In the genomic region with DNA sequence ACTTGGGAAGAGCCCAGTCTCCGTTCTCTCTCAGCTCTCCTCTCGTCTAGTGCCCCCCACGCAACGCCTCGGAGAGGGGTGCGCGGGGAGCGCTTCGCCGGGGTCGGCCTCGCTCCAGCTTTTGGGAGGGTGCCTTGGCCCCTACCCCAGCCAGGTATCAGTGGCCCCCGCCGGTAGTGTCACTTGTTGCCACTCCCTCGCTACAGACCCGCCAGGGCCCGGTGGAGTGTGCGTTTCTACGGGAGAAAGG, we compare ENCODE assay signal across 9 cellular contexts. TPM values are rescaled to one million over a fixed set of nuclear protein-coding genes. Genes with fewer than 3 reads are reported as not detected.
A peak's percentile ranks its signal among the peaks of the same experiment; 100 is the strongest.
DNase-seq lines count a peak whose midpoint lies in the region; TF ChIP-seq lines count a peak whose summit lies in the region.
"Had no signal": no experiment of that assay in that cellular context is flagged by ENCODE, and none has a peak within 500 bp of the region (broad histone marks: within the 10 kb centered on the region; RNA-seq: fewer than 3 reads in every experiment).

No MANE protein-coding gene starts in this region.

- peak overlapping the region; percentile 79 for H2AFZ ChIP-seq in GM23248

- H3K4me1 ChIP-seq in GM23248 (ENCODE audit: insufficient read depth) (peaks cover 43% of the 10 kb centered on the region), iPS-18a (ENCODE audit: control insufficient read depth, low read depth, low read length) (peaks cover 15% of the 10 kb centered on the region)

- peaks cover 7% of the 10 kb centered on the region; the same call in 1 of the 2 replicates for H4K20me1 ChIP-seq in GM23248 (ENCODE audit: insufficient read depth)

- no peaks in the 10 kb centered on the region for H3K9me2 ChIP-seq in GM23248 (ENCODE audit: insufficient read depth)

- H3K9me3 ChIP-seq in GM23248 (ENCODE audit: low read depth) (no peaks in the 10 kb centered on the region), iPS-18a (ENCODE audit: control insufficient read depth, low read depth, low read length) (no peaks in the 10 kb centered on the region)

- H3F3A ChIP-seq in GM23248 (ENCODE audit: insufficient read depth), result peaks cover 37% of the 10 kb centered on the region

- peaks cover 31% of the 10 kb centered on the region for H3K27me3 Mint-ChIP-seq in brain
- peaks cover 55% of the 10 kb centered on the region for H3K27me3 Mint-ChIP-seq in activated naive CD8-positive, alpha-beta T cell treated with anti-CD3 and anti-CD28 coated beads for 36 hours

- peaks cover 0 to 3% (median 0%) of the 10 kb centered on the region in 5 experiments for H3K9me3 Mint-ChIP-seq in brain
- no peaks in the 10 kb centered on the region for H3K9me3 Mint-ChIP-seq in activated naive CD8-positive, alpha-beta T cell treated with anti-CD3 and anti-CD28 coated beads for 36 hours
- H3K9me3 Mint-ChIP-seq: activated CD8-positive, alpha-beta T cell treated with anti-CD3 and anti-CD28 coated beads for 36 hours had no signal

- in situ Hi-C loops in GM23248 (cut with MboI), result loop anchor here (25.0 kb wide), 1 partner anchor 1760 kb away; no protein-coding TSS in a partner anchor

- 0 to 3% methylated on average over 10 to 18 of the region's 19 CpGs for WGBS in GM23248 (ENCODE audit: low coverage in 1 of 2, low lambda C conversion rate in 2 of 2, missing lambda C conversion rate in 2 of 2), 2 experiments

- H3K4me3 Mint-ChIP-seq in brain, result peak overlapping the region; percentile 88 to 95 (median 91)
- no peak overlapping the region for H3K4me3 Mint-ChIP-seq in activated naive CD8-positive, alpha-beta T cell treated with anti-CD3 and anti-CD28 coated beads for 36 hours
- H3K4me3 Mint-ChIP-seq: activated CD8-positive, alpha-beta T cell treated with anti-CD3 and anti-CD28 coated beads for 36 hours had no signal

- H3K27ac ChIP-seq in GM23248 (peak overlapping the region; percentile 83), iPS-18a (ENCODE audit: low read length) (no peak overlapping the region)

- H3K36me3 ChIP-seq in GM23248 (ENCODE audit: low read depth) (peaks cover 2% of the 10 kb centered on the region; the same call in 1 of the 2 replicates), iPS-18a (ENCODE audit: control insufficient read depth, low read depth, low read length) (no peaks in the 10 kb centered on the region)

- H3K4me2 ChIP-seq in GM23248 (ENCODE audit: unreplicated experiment), result peak overlapping the region; percentile 95

- peak overlapping the region; percentile 98 for H3K4me3 ChIP-seq in GM23248
- H3K4me3 ChIP-seq in iPS-18a (ENCODE audit: low read length), result peak overlapping the region; percentile 83
- peak overlapping the region; percentile 94 for H3K4me3 ChIP-seq in skeletal muscle cell (ENCODE audit: low read depth, low read length)

- TF ChIP-seq CTCF in brain (conservative IDR thresholded peaks at IDR 0.05), result no peak

- no peak for TF ChIP-seq POLR2A in erythroblast (IDR thresholded peaks at IDR 0.05; ENCODE audit: low read length)

- H3K27me3 ChIP-seq in GM23248 (replicated peaks; ENCODE audit: insufficient read depth) (no peaks in the 10 kb centered on the region), iPS-18a (ENCODE audit: control insufficient read depth, insufficient read depth, low read length) (peaks cover 75% of the 10 kb centered on the region)

- peaks cover 55% of the 10 kb centered on the region for H3K79me2 ChIP-seq in GM23248 (ENCODE audit: insufficient read depth)

- peaks cover 44% of the 10 kb centered on the region for H3K4me1 Mint-ChIP-seq in brain
- H3K4me1 Mint-ChIP-seq in activated naive CD8-positive, alpha-beta T cell treated with anti-CD3 and anti-CD28 coated beads for 36 hours, result no peaks in the 10 kb centered on the region

- DNase-seq in GM23248, result no peak
- DNase-seq in skeletal muscle cell (ENCODE audit: low read depth), result no peak
- DNase-seq in T-helper 9 cell, result no peak
- DNase-seq in kidney tubule cell (ENCODE audit: low spot score), result no peak
- DNase-seq in erythroblast (lab: John Stamatoyannopoulos, UW), result no peak
- DNase-seq in activated naive CD8-positive, alpha-beta T cell treated with anti-CD3 and anti-CD28 coated beads for 36 hours, result no peak
- DNase-seq: activated CD8-positive, alpha-beta T cell treated with anti-CD3 and anti-CD28 coated beads for 36 hours had no signal

- peak overlapping the region; percentile 86 to 98 (median 93) for H3K27ac Mint-ChIP-seq in brain
- no peak overlapping the region for H3K27ac Mint-ChIP-seq in activated naive CD8-positive, alpha-beta T cell treated with anti-CD3 and anti-CD28 coated beads for 36 hours
- H3K27ac Mint-ChIP-seq: activated CD8-positive, alpha-beta T cell treated with anti-CD3 and anti-CD28 coated beads for 36 hours had no signal

- no peaks in the 10 kb centered on the region for H3K36me3 Mint-ChIP-seq in brain
- H3K36me3 Mint-ChIP-seq in activated naive CD8-positive, alpha-beta T cell treated with anti-CD3 and anti-CD28 coated beads for 36 hours, result no peaks in the 10 kb centered on the region

- H3K9ac ChIP-seq in GM23248 (peak overlapping the region; percentile 92), iPS-18a (ENCODE audit: low read length) (peak overlapping the region; percentile 32)

RNA-seq across cellular contexts. Expression of a gene that starts 0.8 kb away (rescaled TPM):
- total RNA-seq in GM23248 (2014; rRNA removed; shearing (Covaris generic)), result 525 and 931 TPM in 2 replicates
- 263 and 264 TPM in 2 replicates for polyA plus RNA-seq in GM23248 (2016; fragmentation: Nextera tagmentation; extraction: Ambion mirVana)
- 10.4 TPM for polyA plus RNA-seq in brain (ENCODE audit: insufficient read depth, low read depth, low replicate concordance)
- total RNA-seq in activated naive CD8-positive, alpha-beta T cell treated with anti-CD3 and anti-CD28 coated beads for 36 hours, result not detected
- total RNA-seq: activated CD8-positive, alpha-beta T cell treated with anti-CD3 and anti-CD28 coated beads for 36 hours had no signal

Comparison
In these comparisons a context has a peak if more than half of its experiments do, and no peak if none do; other contexts are left out.
1. RNA of a gene that starts 0.8 kb away (total RNA-seq): 525 to 931 TPM in GM23248; not detected in activated naive CD8-positive, alpha-beta T cell treated with anti-CD3 and anti-CD28 coated beads for 36 hours; every median in the first group is over 100 times any median in the second.
2. Peak in every context shown above with its lines, with median percentiles within 50 percentile points of each other: H3K4me3 ChIP-seq.